1 cellular context compared by ENCODE assay signal in the genomic region with DNA sequence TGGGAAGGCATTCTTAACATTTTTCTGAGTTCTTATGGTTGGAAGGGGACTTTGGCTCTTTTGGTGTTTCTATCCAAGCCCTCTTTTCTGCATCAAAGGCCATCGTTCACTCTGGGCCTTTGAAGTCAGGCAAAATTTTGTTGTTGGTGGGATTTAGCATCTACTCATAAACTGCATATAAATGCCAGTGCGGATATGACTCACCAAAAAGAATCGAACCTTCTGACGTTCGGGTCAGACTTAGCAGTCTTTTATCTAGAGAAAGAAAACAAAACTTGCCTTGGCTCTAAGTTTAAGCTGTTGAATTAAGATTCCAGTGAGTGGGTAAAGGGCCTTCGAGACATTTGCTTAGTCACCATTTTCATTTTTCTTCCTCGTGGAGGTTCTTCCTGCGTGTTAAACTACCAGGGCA.
TF ChIP-seq lines count a peak whose summit lies in the region.

No MANE protein-coding gene starts in this region.

TF ChIP-seq in HepG2, 621 proteins besides CTCF, POLR2A, EP300 and RAD21 (continued from another document):
- TF ChIP-seq, protein P1, sequence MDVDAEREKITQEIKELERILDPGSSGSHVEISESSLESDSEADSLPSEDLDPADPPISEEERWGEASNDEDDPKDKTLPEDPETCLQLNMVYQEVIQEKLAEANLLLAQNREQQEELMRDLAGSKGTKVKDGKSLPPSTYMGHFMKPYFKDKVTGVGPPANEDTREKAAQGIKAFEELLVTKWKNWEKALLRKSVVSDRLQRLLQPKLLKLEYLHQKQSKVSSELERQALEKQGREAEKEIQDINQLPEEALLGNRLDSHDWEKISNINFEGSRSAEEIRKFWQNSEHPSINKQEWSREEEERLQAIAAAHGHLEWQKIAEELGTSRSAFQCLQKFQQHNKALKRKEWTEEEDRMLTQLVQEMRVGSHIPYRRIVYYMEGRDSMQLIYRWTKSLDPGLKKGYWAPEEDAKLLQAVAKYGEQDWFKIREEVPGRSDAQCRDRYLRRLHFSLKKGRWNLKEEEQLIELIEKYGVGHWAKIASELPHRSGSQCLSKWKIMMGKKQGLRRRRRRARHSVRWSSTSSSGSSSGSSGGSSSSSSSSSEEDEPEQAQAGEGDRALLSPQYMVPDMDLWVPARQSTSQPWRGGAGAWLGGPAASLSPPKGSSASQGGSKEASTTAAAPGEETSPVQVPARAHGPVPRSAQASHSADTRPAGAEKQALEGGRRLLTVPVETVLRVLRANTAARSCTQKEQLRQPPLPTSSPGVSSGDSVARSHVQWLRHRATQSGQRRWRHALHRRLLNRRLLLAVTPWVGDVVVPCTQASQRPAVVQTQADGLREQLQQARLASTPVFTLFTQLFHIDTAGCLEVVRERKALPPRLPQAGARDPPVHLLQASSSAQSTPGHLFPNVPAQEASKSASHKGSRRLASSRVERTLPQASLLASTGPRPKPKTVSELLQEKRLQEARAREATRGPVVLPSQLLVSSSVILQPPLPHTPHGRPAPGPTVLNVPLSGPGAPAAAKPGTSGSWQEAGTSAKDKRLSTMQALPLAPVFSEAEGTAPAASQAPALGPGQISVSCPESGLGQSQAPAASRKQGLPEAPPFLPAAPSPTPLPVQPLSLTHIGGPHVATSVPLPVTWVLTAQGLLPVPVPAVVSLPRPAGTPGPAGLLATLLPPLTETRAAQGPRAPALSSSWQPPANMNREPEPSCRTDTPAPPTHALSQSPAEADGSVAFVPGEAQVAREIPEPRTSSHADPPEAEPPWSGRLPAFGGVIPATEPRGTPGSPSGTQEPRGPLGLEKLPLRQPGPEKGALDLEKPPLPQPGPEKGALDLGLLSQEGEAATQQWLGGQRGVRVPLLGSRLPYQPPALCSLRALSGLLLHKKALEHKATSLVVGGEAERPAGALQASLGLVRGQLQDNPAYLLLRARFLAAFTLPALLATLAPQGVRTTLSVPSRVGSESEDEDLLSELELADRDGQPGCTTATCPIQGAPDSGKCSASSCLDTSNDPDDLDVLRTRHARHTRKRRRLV (CRISPR knock-in tag; IDR thresholded peaks at IDR 0.05) = no peak
- TF ChIP-seq, protein P2, sequence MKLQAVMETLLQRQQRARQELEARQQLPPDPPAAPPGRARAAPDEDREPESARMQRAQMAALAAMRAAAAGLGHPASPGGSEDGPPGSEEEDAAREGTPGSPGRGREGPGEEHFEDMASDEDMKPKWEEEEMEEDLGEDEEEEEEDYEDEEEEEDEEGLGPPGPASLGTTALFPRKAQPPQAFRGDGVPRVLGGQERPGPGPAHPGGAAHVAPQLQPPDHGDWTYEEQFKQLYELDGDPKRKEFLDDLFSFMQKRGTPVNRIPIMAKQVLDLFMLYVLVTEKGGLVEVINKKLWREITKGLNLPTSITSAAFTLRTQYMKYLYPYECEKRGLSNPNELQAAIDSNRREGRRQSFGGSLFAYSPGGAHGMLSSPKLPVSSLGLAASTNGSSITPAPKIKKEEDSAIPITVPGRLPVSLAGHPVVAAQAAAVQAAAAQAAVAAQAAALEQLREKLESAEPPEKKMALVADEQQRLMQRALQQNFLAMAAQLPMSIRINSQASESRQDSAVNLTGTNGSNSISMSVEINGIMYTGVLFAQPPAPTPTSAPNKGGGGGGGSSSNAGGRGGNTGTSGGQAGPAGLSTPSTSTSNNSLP (IDR thresholded peaks at IDR 0.05; ENCODE audit: low read depth, low read length) = peak; percentile 43; the same call in 1 of the 2 replicates
- no peak for TF ChIP-seq ZBTB8A (CRISPR knock-in tag; IDR thresholded peaks at IDR 0.05; ENCODE audit: borderline replicate concordance, low read depth)
- 0 out of 2 replicates have a peak, but pooled peaks have one; percentile 23 for TF ChIP-seq NR2F6 (IDR thresholded peaks at IDR 0.05)
- TF ChIP-seq NR2F6 (CRISPR knock-in tag; IDR thresholded peaks at IDR 0.05) = no peak
- TF ChIP-seq, protein P3, sequence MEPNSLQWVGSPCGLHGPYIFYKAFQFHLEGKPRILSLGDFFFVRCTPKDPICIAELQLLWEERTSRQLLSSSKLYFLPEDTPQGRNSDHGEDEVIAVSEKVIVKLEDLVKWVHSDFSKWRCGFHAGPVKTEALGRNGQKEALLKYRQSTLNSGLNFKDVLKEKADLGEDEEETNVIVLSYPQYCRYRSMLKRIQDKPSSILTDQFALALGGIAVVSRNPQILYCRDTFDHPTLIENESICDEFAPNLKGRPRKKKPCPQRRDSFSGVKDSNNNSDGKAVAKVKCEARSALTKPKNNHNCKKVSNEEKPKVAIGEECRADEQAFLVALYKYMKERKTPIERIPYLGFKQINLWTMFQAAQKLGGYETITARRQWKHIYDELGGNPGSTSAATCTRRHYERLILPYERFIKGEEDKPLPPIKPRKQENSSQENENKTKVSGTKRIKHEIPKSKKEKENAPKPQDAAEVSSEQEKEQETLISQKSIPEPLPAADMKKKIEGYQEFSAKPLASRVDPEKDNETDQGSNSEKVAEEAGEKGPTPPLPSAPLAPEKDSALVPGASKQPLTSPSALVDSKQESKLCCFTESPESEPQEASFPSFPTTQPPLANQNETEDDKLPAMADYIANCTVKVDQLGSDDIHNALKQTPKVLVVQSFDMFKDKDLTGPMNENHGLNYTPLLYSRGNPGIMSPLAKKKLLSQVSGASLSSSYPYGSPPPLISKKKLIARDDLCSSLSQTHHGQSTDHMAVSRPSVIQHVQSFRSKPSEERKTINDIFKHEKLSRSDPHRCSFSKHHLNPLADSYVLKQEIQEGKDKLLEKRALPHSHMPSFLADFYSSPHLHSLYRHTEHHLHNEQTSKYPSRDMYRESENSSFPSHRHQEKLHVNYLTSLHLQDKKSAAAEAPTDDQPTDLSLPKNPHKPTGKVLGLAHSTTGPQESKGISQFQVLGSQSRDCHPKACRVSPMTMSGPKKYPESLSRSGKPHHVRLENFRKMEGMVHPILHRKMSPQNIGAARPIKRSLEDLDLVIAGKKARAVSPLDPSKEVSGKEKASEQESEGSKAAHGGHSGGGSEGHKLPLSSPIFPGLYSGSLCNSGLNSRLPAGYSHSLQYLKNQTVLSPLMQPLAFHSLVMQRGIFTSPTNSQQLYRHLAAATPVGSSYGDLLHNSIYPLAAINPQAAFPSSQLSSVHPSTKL (CRISPR knock-in tag; IDR thresholded peaks at IDR 0.05) = peak; percentile 53; the same call in 1 of the 2 replicates
- TF ChIP-seq NCOA2 (CRISPR knock-in tag; IDR thresholded peaks at IDR 0.05) = 0 out of 2 replicates have a peak, but pooled peaks have one; percentile 21
- 0 out of 4 replicates have a peak, but pooled peaks of 1 of the 2 experiments have one; percentile 4 for TF ChIP-seq MAFK (conservative IDR thresholded peaks at IDR 0.05 in 1 of 2, IDR thresholded peaks at IDR 0.05 in 1 of 2; ENCODE audit: low read length in 2 of 2)
